In genomic region chr16:20902426-20902825, GRCh38 we compare ENCODE assay signal across 9 cellular contexts. TPM values are rescaled to one million over a fixed set of nuclear protein-coding genes. Genes with fewer than 3 reads are reported as not detected.
DNase-seq lines count a peak whose midpoint lies in the region; ATAC-seq and TF ChIP-seq lines count a peak whose summit lies in the region.
"Had no signal": no experiment of that assay in that cellular context is flagged by ENCODE, and none has a peak within 500 bp of the region (broad histone marks: within the 10 kb centered on the region; RNA-seq: fewer than 3 reads in every experiment).

No MANE protein-coding gene starts in this region.

- POLR2A ChIA-PET in CD4-positive, alpha-beta T cell (lab: Charles Lee) = interaction anchor here (0.7 to 1.6 kb wide), 2 partner anchors 8 to 28 kb away, joined by 3 read pairs; no protein-coding TSS in a partner anchor
- POLR2A ChIA-PET in RWPE1 (lab: Yijun Ruan, JAX; ENCODE audit: low non-redundant PET) = no interaction called here

- H3K4me3 Mint-ChIP-seq in CD4-positive, alpha-beta T cell = peak overlapping the region; percentile 96
- H3K4me3 Mint-ChIP-seq in osteocyte (ENCODE audit: unreplicated experiment) = peak overlapping the region; percentile 87

- H3K4me1 Mint-ChIP-seq in CD4-positive, alpha-beta T cell (ENCODE audit: low read depth) = peaks cover 84% of the 10 kb centered on the region
- peaks cover 82% of the 10 kb centered on the region for H3K4me1 Mint-ChIP-seq in osteocyte (ENCODE audit: unreplicated experiment)

- no peaks in the 10 kb centered on the region for H3K9me3 ChIP-seq in CD4-positive, alpha-beta T cell (ENCODE audit: control insufficient read depth, low read length)

- no peak overlapping the region for H3K27ac ChIP-seq in CD4-positive, alpha-beta T cell (ENCODE audit: low read depth, low read length)
- H3K27ac ChIP-seq in coronary artery (peak overlapping the region; percentile 86 to 100), RWPE1 (no peak overlapping the region)

- no peaks in the 10 kb centered on the region for H3K9me3 Mint-ChIP-seq in CD4-positive, alpha-beta T cell
- H3K9me3 Mint-ChIP-seq in osteocyte (ENCODE audit: unreplicated experiment) = no peaks in the 10 kb centered on the region

- H3K27me3 ChIP-seq in CD4-positive, alpha-beta T cell (ENCODE audit: control insufficient read depth, insufficient read depth, low read length) = no peaks in the 10 kb centered on the region

- CTCF ChIA-PET in CD4-positive, alpha-beta T cell (lab: Charles Lee) = no interaction called here
- CTCF ChIA-PET in RWPE1 (lab: Yijun Ruan, JAX) = no interaction called here

- peak overlapping the region; percentile 95 for H3K27ac Mint-ChIP-seq in CD4-positive, alpha-beta T cell
- H3K27ac Mint-ChIP-seq in osteocyte (ENCODE audit: unreplicated experiment) = peak overlapping the region; percentile 99

- H3K4me3 ChIP-seq in LNCaP clone FGC (ENCODE audit: low read depth, low read length) (peak overlapping the region; percentile 86), coronary artery (peak overlapping the region; percentile 95)

- no peaks in the 10 kb centered on the region for H3K27me3 Mint-ChIP-seq in CD4-positive, alpha-beta T cell
- no peaks in the 10 kb centered on the region for H3K27me3 Mint-ChIP-seq in osteocyte (ENCODE audit: unreplicated experiment)

- ATAC-seq in CD4-positive, alpha-beta T cell (ENCODE audit: poor library complexity) = no peak
- ATAC-seq in GM18517 (IDR thresholded peaks at IDR 0.05; ENCODE audit: unreplicated experiment) (no peak), HG03457 (IDR thresholded peaks at IDR 0.05; ENCODE audit: unreplicated experiment) (no peak)

- no peak for DNase-seq in CD4-positive, alpha-beta T cell
- DNase-seq in LNCaP clone FGC (ENCODE audit: low read depth) = no peak
- no peak for DNase-seq in coronary artery (ENCODE audit: low spot score)
- no peak for DNase-seq in osteocyte (ENCODE audit: extremely low spot score, unreplicated experiment)
- DNase-seq in RWPE1 (ENCODE audit: low spot score) = no peak
- DNase-seq in NCI-H748 (lab: John Stamatoyannopoulos, UW; ENCODE audit: unreplicated experiment) = no peak
- DNase-seq: NCI-H1436 had no signal

- intact Hi-C loops in CD4-positive, alpha-beta T cell (cut with DNase I, micrococcal nuclease) = loop anchor here (5.0 to 10.0 kb wide), 4 partner anchors 95 to 1838 kb away; partner anchors contain the start of genes LDAF1 (in 2 of the 2), CCP110 (in 1 of the 2), COQ7 (in 1 of the 2) and ERI2 (in 1 of the 2)

- TF ChIP-seq CTCF in CD4-positive, alpha-beta T cell (IDR thresholded peaks at IDR 0.05) = no peak
- TF ChIP-seq CTCF in LNCaP clone FGC (IDR thresholded peaks at IDR 0.05; ENCODE audit: control insufficient read depth, extremely low read depth, insufficient read depth) (no peak), coronary artery (IDR thresholded peaks at IDR 0.05) (no peak), osteocyte (IDR thresholded peaks at IDR 0.05) (no peak), RWPE1 (conservative IDR thresholded peaks at IDR 0.05; ENCODE audit: low read depth) (no peak)

- H3K36me3 Mint-ChIP-seq in CD4-positive, alpha-beta T cell (ENCODE audit: low read depth) = peaks cover 25% of the 10 kb centered on the region
- peaks cover 3% of the 10 kb centered on the region for H3K36me3 Mint-ChIP-seq in osteocyte (ENCODE audit: unreplicated experiment)

RNA-seq across cellular contexts. Expression of gene LYRM1, which starts 1.9 kb away (rescaled TPM):
- 10 to 100 TPM; 13.3 to 14.0 TPM for total RNA-seq in CD4-positive, alpha-beta T cell
- total RNA-seq in osteocyte = 14.9 and 18.1 TPM in 2 replicates

RNA-seq across cellular contexts. Expression of gene DCUN1D3, which starts 2.3 kb away (rescaled TPM):
- total RNA-seq in CD4-positive, alpha-beta T cell = 1 to 10 TPM; 1.9 TPM
- 19.3 and 19.6 TPM in 2 replicates for total RNA-seq in osteocyte

Comparison
In these comparisons a context has a peak if more than half of its experiments do, and no peak if none do; other contexts are left out.
1. H3K27ac ChIP-seq: peak in coronary artery (2 of 2); none in CD4-positive, alpha-beta T cell (single experiment) and RWPE1 (single experiment).